In the genomic region with DNA sequence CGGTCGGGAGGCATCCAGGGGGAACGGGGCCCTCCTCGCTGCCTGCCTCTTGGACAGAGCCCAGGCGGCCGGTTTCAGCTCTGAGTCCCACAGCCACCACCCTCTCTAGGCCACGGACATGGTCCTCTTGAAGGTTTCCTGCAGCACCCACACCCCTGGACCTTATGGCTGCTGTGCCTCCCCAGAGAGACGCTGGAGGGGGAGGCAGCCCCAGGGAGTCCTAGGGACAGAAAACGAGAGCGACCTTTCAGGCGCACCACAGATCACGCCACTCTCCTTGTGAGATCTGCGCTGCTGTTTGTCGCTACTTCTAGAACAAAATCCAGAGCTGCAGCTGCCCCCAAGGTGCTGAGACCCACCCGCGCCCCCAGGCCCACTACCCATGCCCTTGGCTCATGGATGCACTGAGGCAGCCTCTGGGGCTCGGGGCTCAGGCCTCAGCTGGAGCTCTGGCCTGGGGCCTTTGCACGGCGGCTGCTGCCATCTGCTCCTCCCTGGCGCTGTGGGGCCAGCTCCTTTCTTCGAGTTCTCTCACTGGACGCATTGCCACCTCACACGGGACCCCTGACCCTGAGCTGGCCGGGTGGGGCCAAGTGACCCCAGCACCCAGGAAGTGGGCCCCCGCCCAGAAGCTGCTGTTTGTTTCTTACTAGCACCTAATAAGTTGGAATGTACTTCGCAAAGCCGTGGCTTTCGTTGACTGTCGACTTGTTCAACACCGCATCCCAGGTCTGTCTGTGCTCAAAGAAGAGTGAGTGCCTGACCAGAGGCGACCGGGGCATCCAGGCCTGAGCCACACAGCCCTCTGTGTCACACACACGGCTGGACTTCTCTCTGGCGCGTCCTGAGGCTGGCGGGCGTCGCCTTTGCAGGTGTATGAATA, we compare ENCODE assay signal across 11 cellular contexts.
DNase-seq lines count a peak whose midpoint lies in the region; ATAC-seq, FAIRE-seq and TF ChIP-seq lines count a peak whose summit lies in the region.
"Had no signal": no experiment of that assay in that cellular context is flagged by ENCODE, and none has a peak within 500 bp of the region (broad histone marks: within the 10 kb centered on the region; RNA-seq: fewer than 3 reads in every experiment).

No MANE protein-coding gene starts in this region.

- no peak for TF ChIP-seq POLR2A in erythroblast (IDR thresholded peaks at IDR 0.05; ENCODE audit: low read length)

- H4K20me1 ChIP-seq in SK-N-SH (ENCODE audit: insufficient read depth), result no peaks in the 10 kb centered on the region
- H4K20me1 ChIP-seq: BLaER1 had no signal

- H3K9me3 ChIP-seq in SK-N-SH (no peaks in the 10 kb centered on the region), small intestine (ENCODE audit: control insufficient read depth, low read depth) (no peaks in the 10 kb centered on the region)

- no peak for TF ChIP-seq RAD21 in SK-N-SH (IDR thresholded peaks at IDR 0.05; ENCODE audit: low read length)

- H3K9me2 ChIP-seq in SK-N-SH, result no peaks in the 10 kb centered on the region

- FAIRE-seq in small intestine (lab: Jason Lieb, UNC), result no peak
- FAIRE-seq: GM12878 had no signal

- H3K27me3 ChIP-seq in SK-N-SH (ENCODE audit: insufficient read depth) (no peaks in the 10 kb centered on the region), small intestine (ENCODE audit: control insufficient read depth in 2 of 2, insufficient read depth in 2 of 2, low read length in 2 of 2) (no peaks in the 10 kb centered on the region)
- H3K27me3 ChIP-seq: BLaER1 had no signal

- CTCF ChIA-PET in SK-N-SH (lab: Yijun Ruan, JAX), result no interaction called here

- no peak for ATAC-seq in SK-N-SH treated with all-trans-retinoic acid at 6 μM for 48 hours
- ATAC-seq: GM12878 had no signal

- H3K4me1 ChIP-seq in SK-N-SH (ENCODE audit: control insufficient read depth in 1 of 2, insufficient read depth in 2 of 2, low read depth in 1 of 2, low read length in 1 of 2) (peaks cover 0 to 10% of the 10 kb centered on the region in 2 experiments; a peak in 1 of 4 replicates), small intestine (ENCODE audit: control insufficient read depth in 2 of 2, insufficient read depth in 1 of 2, low read depth in 1 of 2, low read length in 1 of 2) (no peaks in the 10 kb centered on the region)

- no peak for TF ChIP-seq CTCF in SK-N-SH (IDR thresholded peaks at IDR 0.05)

- no peak overlapping the region for H3K9ac ChIP-seq in SK-N-SH
- H3K9ac ChIP-seq: BLaER1 had no signal

- no peak for TF ChIP-seq EP300 in SK-N-SH (IDR thresholded peaks at IDR 0.05; ENCODE audit: borderline replicate concordance in 1 of 2, low read depth in 1 of 2, low read length in 1 of 2)

- no peaks in the 10 kb centered on the region for H3F3A ChIP-seq in SK-N-SH (replicated peaks; ENCODE audit: insufficient read depth)

- WGBS in SK-N-SH (ENCODE audit: low lambda C conversion rate), result 77% methylated on average over 30 of the region's 38 CpGs
- 87 to 89% (median 89%) methylated on average over 34 to 38 of the region's 38 CpGs for WGBS in small intestine, 3 donors

- H3K27ac ChIP-seq in SK-N-SH (ENCODE audit: low read depth in 2 of 2, low read length in 1 of 2) (no peak overlapping the region), small intestine (ENCODE audit: low read depth in 1 of 2, low read length in 1 of 2) (no peak overlapping the region)
- H3K27ac ChIP-seq: BLaER1 had no signal

- H2AFZ ChIP-seq in SK-N-SH (ENCODE audit: low read depth), result no peak overlapping the region

- H3K4me3 ChIP-seq in SK-N-SH (ENCODE audit: low read depth in 2 of 2, low read length in 1 of 2) (no peak overlapping the region), small intestine (ENCODE audit: low read depth in 1 of 2, low read length in 2 of 2) (no peak overlapping the region)
- H3K4me3 ChIP-seq: BLaER1, GM12878 had no signal

- no peaks in the 10 kb centered on the region for H3K79me2 ChIP-seq in SK-N-SH (ENCODE audit: insufficient read depth)

- H3K36me3 ChIP-seq in SK-N-SH (replicated peaks in 1 of 2; ENCODE audit: control insufficient read depth in 1 of 2, insufficient read depth in 2 of 2, low read length in 1 of 2) (no peaks in the 10 kb centered on the region), small intestine (ENCODE audit: control insufficient read depth in 2 of 2, insufficient read depth in 2 of 2, low read length in 2 of 2) (no peaks in the 10 kb centered on the region)
- H3K36me3 ChIP-seq: BLaER1 had no signal

- peak; percentile 42 for DNase-seq in SK-N-SH
- peak; percentile 50 for DNase-seq in NCI-H748 treated with DMSO at 0.1 percent for 48 hours (lab: John Stamatoyannopoulos, UW)
- DNase-seq in erythroblast (lab: John Stamatoyannopoulos, UW), result peak; percentile 31 to 37
- peak; percentile 25 for DNase-seq in stimulated activated CD8-positive, alpha-beta memory T cell treated with anti-CD3 and anti-CD28 coated beads, Interleukin-4, amount 100 ng/mL, for 48 hours
- no peak for DNase-seq in small intestine
- DNase-seq in HuH-7 (ENCODE audit: low spot score), result no peak
- DNase-seq in cerebellum (ENCODE audit: low spot score), result no peak
- DNase-seq: MM.1S had no signal

- no peak overlapping the region for H3K4me2 ChIP-seq in SK-N-SH
- H3K4me2 ChIP-seq: BLaER1 had no signal

- POLR2A ChIA-PET in SK-N-SH (lab: Yijun Ruan, JAX), result interaction anchor here (0.6 kb wide), 1 partner anchor 130 kb away, joined by 3 read pairs; no protein-coding TSS in a partner anchor

TF ChIP-seq in SK-N-SH, 30 proteins besides CTCF, POLR2A, EP300 and RAD21 (continues in another document):
- TF ChIP-seq CHD2 (IDR thresholded peaks at IDR 0.05; ENCODE audit: low read length, partially characterized antibody) (no peak), SMC3 (IDR thresholded peaks at IDR 0.05; ENCODE audit: low read depth, low read length) (no peak), MEF2A (IDR thresholded peaks at IDR 0.05; ENCODE audit: borderline replicate concordance, low read depth) (no peak), JUND (IDR thresholded peaks at IDR 0.05) (no peak)
- TF ChIP-seq, protein P1, sequence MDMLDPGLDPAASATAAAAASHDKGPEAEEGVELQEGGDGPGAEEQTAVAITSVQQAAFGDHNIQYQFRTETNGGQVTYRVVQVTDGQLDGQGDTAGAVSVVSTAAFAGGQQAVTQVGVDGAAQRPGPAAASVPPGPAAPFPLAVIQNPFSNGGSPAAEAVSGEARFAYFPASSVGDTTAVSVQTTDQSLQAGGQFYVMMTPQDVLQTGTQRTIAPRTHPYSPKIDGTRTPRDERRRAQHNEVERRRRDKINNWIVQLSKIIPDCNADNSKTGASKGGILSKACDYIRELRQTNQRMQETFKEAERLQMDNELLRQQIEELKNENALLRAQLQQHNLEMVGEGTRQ (IDR thresholded peaks at IDR 0.05; ENCODE audit: borderline replicate concordance, low read depth, low read length), result no peak
- TF ChIP-seq, protein P2, sequence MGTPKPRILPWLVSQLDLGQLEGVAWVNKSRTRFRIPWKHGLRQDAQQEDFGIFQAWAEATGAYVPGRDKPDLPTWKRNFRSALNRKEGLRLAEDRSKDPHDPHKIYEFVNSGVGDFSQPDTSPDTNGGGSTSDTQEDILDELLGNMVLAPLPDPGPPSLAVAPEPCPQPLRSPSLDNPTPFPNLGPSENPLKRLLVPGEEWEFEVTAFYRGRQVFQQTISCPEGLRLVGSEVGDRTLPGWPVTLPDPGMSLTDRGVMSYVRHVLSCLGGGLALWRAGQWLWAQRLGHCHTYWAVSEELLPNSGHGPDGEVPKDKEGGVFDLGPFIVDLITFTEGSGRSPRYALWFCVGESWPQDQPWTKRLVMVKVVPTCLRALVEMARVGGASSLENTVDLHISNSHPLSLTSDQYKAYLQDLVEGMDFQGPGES (IDR thresholded peaks at IDR 0.05; ENCODE audit: low read depth, low read length), result no peak

TF ChIP-seq in SK-N-SH treated with all-trans-retinoic acid at 6 μM for 48 hours, 23 proteins besides CTCF, POLR2A, EP300 and RAD21:
- no peak for TF ChIP-seq ZC3H10 (CRISPR knock-in tag; IDR thresholded peaks at IDR 0.05)
- TF ChIP-seq PPARA (CRISPR knock-in tag; IDR thresholded peaks at IDR 0.05; ENCODE audit: borderline replicate concordance), result no peak
- no peak for TF ChIP-seq TCF4 (CRISPR knock-in tag; IDR thresholded peaks at IDR 0.05; ENCODE audit: borderline replicate concordance)
- TF ChIP-seq ZNF70 (CRISPR knock-in tag; IDR thresholded peaks at IDR 0.05), result no peak
- no peak for TF ChIP-seq ISL1 (CRISPR knock-in tag; IDR thresholded peaks at IDR 0.05)

Comparison
In these comparisons a context has a peak if more than half of its experiments do, and no peak if none do; other contexts are left out.
1. DNase-seq: peak in SK-N-SH (single experiment), NCI-H748 treated with DMSO at 0.1 percent for 48 hours (single experiment), erythroblast (2 of 2) and stimulated activated CD8-positive, alpha-beta memory T cell treated with anti-CD3 and anti-CD28 coated beads, Interleukin-4, amount 100 ng/mL, for 48 hours (single experiment); none in small intestine (single experiment), HuH-7 (single experiment) and cerebellum (single experiment).